Comparison of ENCODE assay signal across 23 cellular contexts in genomic region chr1:234529095-234529494, GRCh38. TPM values are rescaled to one million over a fixed set of nuclear protein-coding genes. Genes with fewer than 3 reads are reported as not detected.
A peak's percentile ranks its signal among the peaks of the same experiment; 100 is the strongest.
DNase-seq lines count a peak whose midpoint lies in the region; ATAC-seq and TF ChIP-seq lines count a peak whose summit lies in the region.
"Had no signal": no experiment of that assay in that cellular context is flagged by ENCODE, and none has a peak within 500 bp of the region (broad histone marks: within the 10 kb centered on the region; RNA-seq: fewer than 3 reads in every experiment).

No MANE protein-coding gene starts in this region.

- peaks cover 38 to 91% (median 75%) of the 10 kb centered on the region in 9 donors for H3K4me1 ChIP-seq in heart right ventricle
- peaks cover 25% of the 10 kb centered on the region for H3K4me1 ChIP-seq in prostate gland (replicated peaks)
- peaks cover 5 to 23% of the 10 kb centered on the region in 2 donors for H3K4me1 ChIP-seq in uterus
- peaks cover 1 to 85% (median 56%) of the 10 kb centered on the region in 4 donors for H3K4me1 ChIP-seq in tibial nerve
- no peaks in the 10 kb centered on the region for H3K4me1 ChIP-seq in effector memory CD4-positive, alpha-beta T cell (ENCODE audit: control insufficient read depth, insufficient read depth, low read length, poor library complexity, severe bottlenecking)
- H3K4me1 ChIP-seq in mucosa of descending colon (ENCODE audit: low read depth) = peaks cover 19% of the 10 kb centered on the region

- H3K36me3 Mint-ChIP-seq in endothelial cell (ENCODE audit: low read depth, unreplicated experiment) = no peaks in the 10 kb centered on the region
- H3K36me3 Mint-ChIP-seq: CD4-positive, CD25-positive, alpha-beta regulatory T cell had no signal

- no peak overlapping the region for H3K4me3 ChIP-seq in heart right ventricle
- H3K4me3 ChIP-seq in prostate gland = no peak overlapping the region
- H3K4me3 ChIP-seq in uterus = no peak overlapping the region
- H3K4me3 ChIP-seq in tibial nerve = no peak overlapping the region
- H3K4me3 ChIP-seq in effector memory CD4-positive, alpha-beta T cell (ENCODE audit: insufficient read depth, low read depth, low read length, poor library complexity, severe bottlenecking) = no peak overlapping the region
- H3K4me3 ChIP-seq in mucosa of descending colon = no peak overlapping the region
- H3K4me3 ChIP-seq: A549, cardiac muscle cell, PC-9, SK-N-MC had no signal

- intact Hi-C loops in heart right ventricle (cut with DNase I) (no loop called here), cardiac septum (cut with DNase I) (no loop called here), prostate gland (cut with DNase I) (no loop called here), uterus (cut with DNase I; ENCODE audit: low total_unique reads) (no loop called here), mucosa of descending colon (cut with DNase I, micrococcal nuclease) (no loop called here)

- no peaks in the 10 kb centered on the region for H3K9me3 ChIP-seq in heart right ventricle
- no peaks in the 10 kb centered on the region for H3K9me3 ChIP-seq in prostate gland
- no peaks in the 10 kb centered on the region for H3K9me3 ChIP-seq in uterus
- no peaks in the 10 kb centered on the region for H3K9me3 ChIP-seq in tibial nerve
- no peaks in the 10 kb centered on the region for H3K9me3 ChIP-seq in effector memory CD4-positive, alpha-beta T cell (ENCODE audit: control insufficient read depth, low read length)
- H3K9me3 ChIP-seq in mucosa of descending colon = no peaks in the 10 kb centered on the region

- H3K9me3 Mint-ChIP-seq in endothelial cell (ENCODE audit: unreplicated experiment) = no peaks in the 10 kb centered on the region
- H3K9me3 Mint-ChIP-seq: activated T-cell treated with anti-CD3 and anti-CD28 coated beads, Interleukin-2, amount 50 U/mL, for 72 hours; CD4-positive, CD25-positive, alpha-beta regulatory T cell; endodermal cell had no signal

- DNase-seq in heart right ventricle = no peak
- no peak for DNase-seq in cardiac septum (ENCODE audit: low spot score)
- no peak for DNase-seq in endothelial cell (ENCODE audit: low spot score)
- DNase-seq in prostate gland (ENCODE audit: low spot score) = no peak
- peak in 1 of 2 donors; percentile 11 for DNase-seq in uterus
- DNase-seq in tibial nerve (ENCODE audit: low spot score in 2 of 2) = no peak
- DNase-seq in effector memory CD4-positive, alpha-beta T cell = no peak
- DNase-seq in mucosa of descending colon = no peak
- DNase-seq: activated CD4-positive, CD25-positive, alpha-beta regulatory T cell treated with anti-CD3 and anti-CD28 coated beads, Interleukin-2, amount 50 U/mL, for 72 hours; activated CD8-positive, alpha-beta memory T cell treated with anti-CD3 and anti-CD28 coated beads for 24 hours; activated T-cell treated with anti-CD3 and anti-CD28 coated beads, Interleukin-2, amount 50 U/mL, for 72 hours; DMS153; endodermal cell; NCI-H1105 treated with DMSO at 0.1 percent for 48 hours; NCI-H526 treated with DMSO at 0.1 percent for 48 hours; occipital lobe; PC-9; T1000 had no signal

- H3K4me3 Mint-ChIP-seq in endothelial cell (ENCODE audit: unreplicated experiment) = no peak overlapping the region
- H3K4me3 Mint-ChIP-seq: activated naive CD8-positive, alpha-beta T cell; activated T-cell treated with anti-CD3 and anti-CD28 coated beads, Interleukin-2, amount 50 U/mL, for 72 hours; CD4-positive, CD25-positive, alpha-beta regulatory T cell; endodermal cell had no signal

- TF ChIP-seq POLR2A in prostate gland (IDR thresholded peaks at IDR 0.05) (no peak), uterus (IDR thresholded peaks at IDR 0.05) (no peak), tibial nerve (IDR thresholded peaks at IDR 0.05) (no peak)

- ATAC-seq in heart right ventricle (no peak), mucosa of descending colon (no peak)
- ATAC-seq: A549; activated T-cell treated with anti-CD3 and anti-CD28 coated beads, Interleukin-2, amount 50 U/mL, for 72 hours had no signal

- no peak for TF ChIP-seq EP300 in tibial nerve (IDR thresholded peaks at IDR 0.05)

- H3K27me3 ChIP-seq in heart right ventricle (no peaks in the 10 kb centered on the region), prostate gland (replicated peaks; ENCODE audit: insufficient read depth) (no peaks in the 10 kb centered on the region), uterus (no peaks in the 10 kb centered on the region), tibial nerve (no peaks in the 10 kb centered on the region)
- H3K27me3 ChIP-seq in effector memory CD4-positive, alpha-beta T cell (replicated peaks; ENCODE audit: control insufficient read depth, insufficient read depth, low read length, poor library complexity, severe bottlenecking) = no peaks in the 10 kb centered on the region
- H3K27me3 ChIP-seq: cardiac muscle cell had no signal

- no peak for TF ChIP-seq CTCF in heart right ventricle (IDR thresholded peaks at IDR 0.05)
- TF ChIP-seq CTCF in endothelial cell (IDR thresholded peaks at IDR 0.05; ENCODE audit: unreplicated experiment) = no peak
- TF ChIP-seq CTCF in prostate gland (IDR thresholded peaks at IDR 0.05) = no peak
- no peak for TF ChIP-seq CTCF in uterus (IDR thresholded peaks at IDR 0.05)
- no peak for TF ChIP-seq CTCF in tibial nerve (IDR thresholded peaks at IDR 0.05)
- no peak for TF ChIP-seq CTCF in mucosa of descending colon (IDR thresholded peaks at IDR 0.05)

- WGBS in heart right ventricle, 2 donors = 82 to 86% methylated on average over 3 of the region's 3 CpGs
- WGBS in prostate gland = 94% methylated on average over 3 of the region's 3 CpGs
- 91 to 92% methylated on average over 3 of the region's 3 CpGs for WGBS in tibial nerve, 2 donors

- peak overlapping the region in 9 of 10 donors; percentile 35 to 99 (median 98) for H3K27ac ChIP-seq in heart right ventricle
- peak overlapping the region; percentile 99 to 100 for H3K27ac ChIP-seq in prostate gland
- peak overlapping the region; percentile 98 to 100 for H3K27ac ChIP-seq in uterus
- peak overlapping the region in 2 of 4 donors; percentile 98 to 99 for H3K27ac ChIP-seq in tibial nerve
- H3K27ac ChIP-seq in effector memory CD4-positive, alpha-beta T cell (ENCODE audit: insufficient read depth, low read length, poor library complexity, severe bottlenecking) = no peak overlapping the region
- H3K27ac ChIP-seq: cardiac muscle cell, PC-9 had no signal

- H3K27me3 Mint-ChIP-seq in endothelial cell (ENCODE audit: unreplicated experiment) = peaks cover 1% of the 10 kb centered on the region

- peak overlapping the region; percentile 8 for H3K27ac Mint-ChIP-seq in endothelial cell (ENCODE audit: unreplicated experiment)
- H3K27ac Mint-ChIP-seq: activated naive CD8-positive, alpha-beta T cell; activated T-cell treated with anti-CD3 and anti-CD28 coated beads, Interleukin-2, amount 50 U/mL, for 72 hours; CD4-positive, CD25-positive, alpha-beta regulatory T cell; endodermal cell had no signal

- peaks cover 55% of the 10 kb centered on the region for H3K4me1 Mint-ChIP-seq in endothelial cell (ENCODE audit: unreplicated experiment)

- H3K36me3 ChIP-seq in heart right ventricle (no peaks in the 10 kb centered on the region), prostate gland (no peaks in the 10 kb centered on the region), uterus (no peaks in the 10 kb centered on the region), tibial nerve (no peaks in the 10 kb centered on the region), mucosa of descending colon (ENCODE audit: low read depth) (no peaks in the 10 kb centered on the region)
- H3K36me3 ChIP-seq in effector memory CD4-positive, alpha-beta T cell (ENCODE audit: control insufficient read depth, insufficient read depth, low read length) = no peaks in the 10 kb centered on the region
- H3K36me3 ChIP-seq: cardiac muscle cell had no signal

RNA-seq across cellular contexts. Expression of gene TARBP1, which starts 50.1 kb away (rescaled TPM):
- total RNA-seq in heart right ventricle = 10 to 100 TPM in 3 of 10 donors, 1 to 10 TPM in 7; 6.9 to 11.7 (median 9.0) TPM
- polyA plus RNA-seq in heart right ventricle = 10 to 100 TPM in 1 of 2 donors, 1 to 10 TPM in 1; 4.6 to 49.9 TPM
- total RNA-seq in cardiac septum = 9.1 TPM
- 39.6 TPM for total RNA-seq in endothelial cell (ENCODE audit: unreplicated experiment)
- total RNA-seq in prostate gland = 10 to 100 TPM; 24.8 to 33.0 TPM
- 10 to 100 TPM in 3 of 4 donors, under 1 TPM in 1; 0.88 to 79.8 (median 21.2) TPM for total RNA-seq in uterus
- total RNA-seq in tibial nerve = 10 to 100 TPM; 24.9 to 48.9 (median 34.4) TPM
- total RNA-seq in mucosa of descending colon = 10 to 100 TPM; 16.2 to 29.5 (median 23.5) TPM
